Comparison of ENCODE assay signal across 8 cellular contexts in the genomic region with DNA sequence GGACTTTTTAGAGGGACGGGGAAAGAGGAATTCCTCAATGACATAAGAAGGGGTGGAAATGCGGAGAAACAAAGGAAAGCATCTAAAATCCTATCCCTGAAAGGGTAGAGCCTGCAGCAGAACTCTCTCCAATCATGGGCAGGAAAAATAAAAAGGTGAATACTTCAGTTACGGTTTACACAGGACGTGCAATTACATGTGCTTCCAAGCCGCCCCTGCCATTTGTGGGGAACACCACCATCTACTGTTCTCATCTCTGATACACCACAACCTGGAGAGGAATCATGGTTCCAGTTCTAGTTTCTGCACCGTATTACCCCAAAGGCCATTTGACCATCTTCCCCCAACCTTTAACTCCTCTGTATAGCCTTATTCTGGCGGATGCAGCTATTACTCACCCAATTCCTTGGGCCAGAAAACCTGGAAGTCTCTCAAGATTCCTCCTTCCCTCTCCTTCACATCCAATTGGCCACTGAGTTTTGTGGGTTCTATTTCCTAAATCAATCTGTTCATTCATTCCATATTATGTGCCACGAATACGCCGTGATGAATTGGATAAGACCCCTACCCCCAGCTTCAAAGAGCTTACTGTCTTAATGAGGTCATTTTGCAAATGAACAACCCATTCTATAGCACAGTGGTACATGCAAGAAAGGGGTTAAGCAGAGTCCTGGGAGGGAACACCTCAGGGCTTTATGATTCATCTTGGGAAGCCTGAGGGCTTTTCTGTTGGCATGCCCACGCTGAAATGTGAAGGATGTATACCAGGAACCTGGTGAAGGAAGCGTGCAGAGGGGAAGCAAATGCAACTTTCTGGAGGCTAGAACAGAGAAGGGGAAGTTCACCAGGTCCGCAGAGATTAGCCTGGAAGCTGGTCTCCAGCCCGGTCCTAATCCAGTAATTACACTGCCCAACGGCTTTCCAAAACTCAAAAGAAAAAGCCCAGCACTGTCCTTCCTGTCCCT. TPM values are rescaled to one million over a fixed set of nuclear protein-coding genes. Genes with fewer than 3 reads are reported as not detected.
DNase-seq lines count a peak whose midpoint lies in the region; ATAC-seq and TF ChIP-seq lines count a peak whose summit lies in the region.

No MANE protein-coding gene starts in this region.

- no peak for ATAC-seq in T-helper 17 cell
- ATAC-seq in HG03139 (IDR thresholded peaks at IDR 0.05; ENCODE audit: unreplicated experiment): no peak
- no peak for ATAC-seq in sciatic nerve

- peak overlapping the region; percentile 59 for H3K4me3 Mint-ChIP-seq in T-helper 1 cell treated with Interleukin-12 subunit alpha and Interleukin-12 subunit beta and Interleukin-4 antibody, amounts not matched to agents 30 μg/mL and 1 μg/mL, for 36 hours
- H3K4me3 Mint-ChIP-seq in T-helper 17 cell (peak overlapping the region; percentile 49), glutamatergic neuron (ENCODE audit: unreplicated experiment) (peak overlapping the region; percentile 65)

- H3K27ac ChIP-seq in subcutaneous abdominal adipose tissue (ENCODE audit: low read depth, low read length): peak overlapping the region; percentile 46

- H3K9me3 ChIP-seq in T-helper 17 cell (ENCODE audit: control insufficient read depth, low read length, poor library complexity, severe bottlenecking) (no peaks in the 10 kb centered on the region), subcutaneous abdominal adipose tissue (ENCODE audit: control insufficient read depth in 5 of 5, low read length in 5 of 5) (no peaks in the 10 kb centered on the region)

- peaks cover 0 to 15% (median 13%) of the 10 kb centered on the region in 5 donors for H3K4me1 ChIP-seq in subcutaneous abdominal adipose tissue (ENCODE audit: control insufficient read depth in 5 of 5, insufficient read depth in 5 of 5, low read length in 5 of 5)

- H3K9ac ChIP-seq in subcutaneous abdominal adipose tissue (ENCODE audit: low read length in 5 of 5): no peak overlapping the region

- H3K9me3 Mint-ChIP-seq in T-helper 1 cell treated with Interleukin-12 subunit alpha and Interleukin-12 subunit beta and Interleukin-4 antibody, amounts not matched to agents 30 μg/mL and 1 μg/mL, for 36 hours: no peaks in the 10 kb centered on the region
- peaks cover 2% of the 10 kb centered on the region for H3K9me3 Mint-ChIP-seq in glutamatergic neuron (ENCODE audit: unreplicated experiment)

- H3K36me3 ChIP-seq in subcutaneous abdominal adipose tissue (ENCODE audit: control insufficient read depth in 5 of 5, insufficient read depth in 5 of 5, low read length in 5 of 5): peaks cover 0 to under 1% (median 0%) of the 10 kb centered on the region in 5 donors

- intact Hi-C loops in sciatic nerve (cut with DNase I): no loop called here

- H3K27ac Mint-ChIP-seq in T-helper 1 cell treated with Interleukin-12 subunit alpha and Interleukin-12 subunit beta and Interleukin-4 antibody, amounts not matched to agents 30 μg/mL and 1 μg/mL, for 36 hours: peak overlapping the region; percentile 59
- H3K27ac Mint-ChIP-seq in T-helper 17 cell: no peak overlapping the region
- H3K27ac Mint-ChIP-seq in glutamatergic neuron (ENCODE audit: unreplicated experiment): no peak overlapping the region

- H3K36me3 Mint-ChIP-seq in T-helper 1 cell treated with Interleukin-12 subunit alpha and Interleukin-12 subunit beta and Interleukin-4 antibody, amounts not matched to agents 30 μg/mL and 1 μg/mL, for 36 hours (ENCODE audit: low read depth): peaks cover 11% of the 10 kb centered on the region
- H3K36me3 Mint-ChIP-seq in T-helper 17 cell (ENCODE audit: low read depth): peaks cover 3% of the 10 kb centered on the region
- no peaks in the 10 kb centered on the region for H3K36me3 Mint-ChIP-seq in glutamatergic neuron (ENCODE audit: unreplicated experiment)

- peak overlapping the region in 4 of 5 donors; percentile 48 to 61 (median 50) for H3K4me3 ChIP-seq in subcutaneous abdominal adipose tissue (ENCODE audit: low read depth in 1 of 5, low read length in 5 of 5)

- no peak for TF ChIP-seq CTCF in glutamatergic neuron (IDR thresholded peaks at IDR 0.05; ENCODE audit: partially characterized antibody, unreplicated experiment)

- DNase-seq in T-helper 1 cell (no peak), T-helper 17 cell (no peak), glutamatergic neuron (no peak), sciatic nerve (ENCODE audit: low spot score) (no peak), SK-N-DZ (ENCODE audit: low spot score) (no peak)

- peaks cover 22% of the 10 kb centered on the region for H3K4me1 Mint-ChIP-seq in T-helper 1 cell treated with Interleukin-12 subunit alpha and Interleukin-12 subunit beta and Interleukin-4 antibody, amounts not matched to agents 30 μg/mL and 1 μg/mL, for 36 hours (ENCODE audit: low read depth)
- peaks cover 11% of the 10 kb centered on the region for H3K4me1 Mint-ChIP-seq in T-helper 17 cell
- no peaks in the 10 kb centered on the region for H3K4me1 Mint-ChIP-seq in glutamatergic neuron (ENCODE audit: low read depth, unreplicated experiment)

- H3K27me3 Mint-ChIP-seq in T-helper 1 cell treated with Interleukin-12 subunit alpha and Interleukin-12 subunit beta and Interleukin-4 antibody, amounts not matched to agents 30 μg/mL and 1 μg/mL, for 36 hours (ENCODE audit: low read depth): peaks cover 32% of the 10 kb centered on the region
- H3K27me3 Mint-ChIP-seq in T-helper 17 cell (no peaks in the 10 kb centered on the region), glutamatergic neuron (ENCODE audit: unreplicated experiment) (peaks cover 6% of the 10 kb centered on the region)

- H3K27me3 ChIP-seq in subcutaneous abdominal adipose tissue (ENCODE audit: control insufficient read depth in 5 of 5, insufficient read depth in 4 of 5, low read length in 5 of 5): peaks cover 0 to 10% (median 2%) of the 10 kb centered on the region in 5 donors

RNA-seq across cellular contexts. Expression of gene MSL3, which starts 1.4 kb away (rescaled TPM):
- 10 to 100 TPM; 86.2 to 86.3 TPM for total RNA-seq in T-helper 17 cell
- 25.5 TPM for total RNA-seq in glutamatergic neuron (ENCODE audit: unreplicated experiment)
- total RNA-seq in sciatic nerve: 31.1 TPM
- 20.8 and 21.3 TPM in 2 replicates for polyA plus RNA-seq in SK-N-DZ (2014; cell fraction: cytosol; rRNA removed)
- polyA plus RNA-seq in SK-N-DZ (2014; cell fraction: nucleus; rRNA removed): 46.3 and 73.6 TPM in 2 replicates
